Comparison of ENCODE assay signal across 24 cellular contexts in genomic region chr5:40184-40583, GRCh38. TPM values are rescaled to one million over a fixed set of nuclear protein-coding genes. Genes with fewer than 3 reads are reported as not detected.
"Had no signal": no experiment of that assay in that cellular context is flagged by ENCODE, and none has a peak within 500 bp of the region (broad histone marks: within the 10 kb centered on the region; RNA-seq: fewer than 3 reads in every experiment).

No MANE protein-coding gene starts in this region.

- H3K36me3 ChIP-seq: esophagus muscularis mucosa, gastrocnemius medialis, heart right ventricle, left lung, lower lobe of right lung had no signal

- DNase-seq: dermis blood vessel endothelial cell; dorsolateral prefrontal cortex; effector CD4-positive, alpha-beta T cell; effector memory CD4-positive, alpha-beta T cell; foreskin fibroblast; foreskin melanocyte; gastrocnemius medialis; glutamatergic neuron; head of caudate nucleus; heart right ventricle; hippocampal formation; left cardiac atrium; left lung; left ventricle myocardium superior; lower lobe of right lung; mesenchymal stem cell; mucosa of descending colon; naive B cell; naive thymus-derived CD8-positive, alpha-beta T cell had no signal

- H3K4me3 Mint-ChIP-seq: mesothelial cell of epicardium; naive B cell; naive thymus-derived CD8-positive, alpha-beta T cell had no signal

- H3K9me3 Mint-ChIP-seq: mesothelial cell of epicardium had no signal

- H3K9me3 ChIP-seq: esophagus muscularis mucosa, gastrocnemius medialis, heart right ventricle, left lung, lower lobe of right lung, mucosa of descending colon had no signal

- H3K36me3 Mint-ChIP-seq: mesothelial cell of epicardium; naive B cell; naive thymus-derived CD8-positive, alpha-beta T cell had no signal

- H3K27ac Mint-ChIP-seq: mesothelial cell of epicardium; naive B cell; naive thymus-derived CD8-positive, alpha-beta T cell had no signal

- H3K4me3 ChIP-seq: coronary artery, dorsolateral prefrontal cortex, esophagus muscularis mucosa, gastrocnemius medialis, heart right ventricle, left lung, lower lobe of right lung, mucosa of descending colon had no signal

- H3K27ac ChIP-seq: coronary artery, dorsolateral prefrontal cortex, esophagus muscularis mucosa, gastrocnemius medialis, heart right ventricle, left lung, lower lobe of right lung had no signal

- H3K4me1 ChIP-seq: gastrocnemius medialis, heart right ventricle, left lung, lower lobe of right lung had no signal

- ATAC-seq: gastrocnemius medialis; heart right ventricle; left cardiac atrium; left lung; left ventricle myocardium superior; lower lobe of right lung; mucosa of descending colon; naive thymus-derived CD8-positive, alpha-beta T cell had no signal

- H3K4me1 Mint-ChIP-seq: mesothelial cell of epicardium; naive B cell; naive thymus-derived CD8-positive, alpha-beta T cell had no signal

RNA-seq across cellular contexts. Expression of gene PLEKHG4B, which starts 51.8 kb away (rescaled TPM):
- total RNA-seq: dermis blood vessel endothelial cell; endothelial cell of umbilical vein; gastrocnemius medialis; left ventricle myocardium superior; mesenteric fat pad; naive thymus-derived CD8-positive, alpha-beta T cell had no signal
